ENCODE assay signal across 8 cellular contexts in genomic region chr2:109030870-109031480, GRCh38.
DNase-seq lines count a peak whose midpoint lies in the region; ATAC-seq and TF ChIP-seq lines count a peak whose summit lies in the region.

No MANE protein-coding gene starts in this region.

- DNase-seq in T follicular helper cell (ENCODE audit: low read depth) (peak; percentile 19), epithelial cell of esophagus (ENCODE audit: low read depth) (no peak), retinal pigment epithelial cell (ENCODE audit: low read depth) (no peak), DMS79 (lab: John Stamatoyannopoulos, UW) (no peak), activated gamma-delta T cell treated with Interleukin-2 at 50 U/mL for 16 hours (no peak)

- no peaks in the 10 kb centered on the region for H3K36me3 ChIP-seq in ES-I3 (ENCODE audit: insufficient read depth, low read length)

- no peaks in the 10 kb centered on the region; the same call in 1 of the 2 replicates for H3K9me3 ChIP-seq in ES-I3 (ENCODE audit: control insufficient read depth, insufficient read depth, low read length)

- H3K9ac ChIP-seq in ES-I3 (ENCODE audit: low read depth, low read length), result peak overlapping the region; percentile 78

- peaks cover 12% of the 10 kb centered on the region for H3K4me1 ChIP-seq in ES-I3 (ENCODE audit: insufficient read depth, low read length)

- no peak for TF ChIP-seq CTCF in epithelial cell of esophagus (IDR thresholded peaks at IDR 0.05; ENCODE audit: insufficient read depth, low read depth, low read length, missing control alignments)
- TF ChIP-seq CTCF in retinal pigment epithelial cell (conservative IDR thresholded peaks at IDR 0.05; ENCODE audit: low read depth, low read length), result no peak

- H3K4me3 ChIP-seq in epithelial cell of esophagus (ENCODE audit: low read length) (peak overlapping the region; percentile 31), retinal pigment epithelial cell (ENCODE audit: low read length) (peak overlapping the region; percentile 33)

- ATAC-seq in GM18858 (IDR thresholded peaks at IDR 0.05; ENCODE audit: unreplicated experiment), result no peak
- no peak for ATAC-seq in GM21717 (IDR thresholded peaks at IDR 0.05; ENCODE audit: unreplicated experiment)
